Comparison of ENCODE assay signal across 8 cellular contexts in the genomic region with DNA sequence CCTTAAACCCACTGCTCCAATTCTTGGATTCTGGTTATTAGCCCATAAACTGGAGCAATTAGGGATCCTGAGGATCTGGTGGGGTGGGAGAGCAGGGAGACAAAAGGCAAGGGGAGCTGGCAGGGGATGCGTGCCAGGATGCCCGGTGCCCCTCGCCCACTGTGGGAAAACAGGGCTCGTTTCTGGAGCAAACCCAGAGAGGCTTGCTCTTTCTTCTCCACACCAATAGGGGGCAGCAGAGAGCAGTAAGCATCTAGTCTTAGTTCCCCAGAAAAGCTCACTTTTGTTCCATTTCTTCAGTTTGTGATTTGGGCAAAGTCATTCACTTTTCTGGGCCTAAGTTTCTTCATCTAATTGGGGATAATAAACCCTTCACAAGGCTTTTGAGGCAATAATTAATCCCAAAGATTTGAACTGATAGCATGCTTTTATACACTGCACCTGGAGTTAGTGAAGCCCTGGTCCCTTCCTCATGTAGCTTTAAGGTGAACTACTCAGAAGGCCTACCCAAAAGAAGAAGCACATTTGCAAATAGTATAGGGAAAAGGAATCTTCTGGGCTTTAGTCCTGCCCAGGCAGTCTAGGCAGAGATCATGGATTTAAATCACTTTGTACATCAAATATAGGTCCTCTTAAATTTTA.
DNase-seq lines count a peak whose midpoint lies in the region; ATAC-seq and TF ChIP-seq lines count a peak whose summit lies in the region.

No MANE protein-coding gene starts in this region.

- H3K9me3 ChIP-seq in CD8-positive, alpha-beta T cell (ENCODE audit: low read length) = no peaks in the 10 kb centered on the region

- H3K4me3 ChIP-seq in CD8-positive, alpha-beta T cell (ENCODE audit: low read depth, low read length) = no peak overlapping the region

- H3K9me3 Mint-ChIP-seq in CD8-positive, alpha-beta T cell = no peaks in the 10 kb centered on the region
- no peaks in the 10 kb centered on the region for H3K9me3 Mint-ChIP-seq in activated CD4-positive, alpha-beta memory T cell treated with anti-CD3 and anti-CD28 coated beads, Interleukin-2, amount 10 ng/mL, durations not matched to agents 7 days and 5 days

- H3K4me3 Mint-ChIP-seq in CD8-positive, alpha-beta T cell = no peak overlapping the region
- no peak overlapping the region for H3K4me3 Mint-ChIP-seq in activated CD4-positive, alpha-beta memory T cell treated with anti-CD3 and anti-CD28 coated beads, Interleukin-2, amount 10 ng/mL, durations not matched to agents 7 days and 5 days

- CTCF ChIA-PET in CD8-positive, alpha-beta T cell (lab: Charles Lee) = interaction anchor here (0.6 to 2.0 kb wide), 10 partner anchors 9 to 1028 kb away, joined by 3 to 6 read pairs (median 4); no protein-coding TSS in a partner anchor
- CTCF ChIA-PET in activated CD4-positive, alpha-beta memory T cell treated with anti-CD3 and anti-CD28 coated beads, Interleukin-2, amount 10 ng/mL, durations not matched to agents 7 days and 5 days (lab: Charles Lee) = interaction anchor here (0.8 to 3.0 kb wide), 21 partner anchors 9 to 1209 kb away, joined by 3 to 20 read pairs (median 4); no protein-coding TSS in a partner anchor

- no peaks in the 10 kb centered on the region for H3K4me1 ChIP-seq in CD8-positive, alpha-beta T cell (ENCODE audit: insufficient read depth, low read length)

- no peak overlapping the region for H3K27ac Mint-ChIP-seq in CD8-positive, alpha-beta T cell
- H3K27ac Mint-ChIP-seq in activated CD4-positive, alpha-beta memory T cell treated with anti-CD3 and anti-CD28 coated beads, Interleukin-2, amount 10 ng/mL, durations not matched to agents 7 days and 5 days = no peak overlapping the region

- no peaks in the 10 kb centered on the region for H3K27me3 ChIP-seq in CD8-positive, alpha-beta T cell (ENCODE audit: insufficient read depth, low read length)

- peaks cover 5% of the 10 kb centered on the region for H3K4me1 Mint-ChIP-seq in CD8-positive, alpha-beta T cell (ENCODE audit: low read depth)
- peaks cover 5% of the 10 kb centered on the region for H3K4me1 Mint-ChIP-seq in activated CD4-positive, alpha-beta memory T cell treated with anti-CD3 and anti-CD28 coated beads, Interleukin-2, amount 10 ng/mL, durations not matched to agents 7 days and 5 days

- DNase-seq in CD8-positive, alpha-beta T cell = peak in 2 of 7 experiments; percentile 7 to 24
- peak; percentile 18 for DNase-seq in NCI-H2171 (lab: John Stamatoyannopoulos, UW)
- peak; percentile 31 for DNase-seq in activated CD4-positive, alpha-beta memory T cell treated with anti-CD3 and anti-CD28 coated beads, Interleukin-2, amount 10 ng/mL, durations not matched to agents 7 days and 5 days
- peak; percentile 39 for DNase-seq in germinal center (ENCODE audit: low spot score)
- DNase-seq in pons (ENCODE audit: low spot score) = peak; percentile 78
- no peak for DNase-seq in NK-92 treated with Interleukin-12 subunit alpha and Interleukin-12 subunit beta, amount 100 ng/mL, for 24 hours (lab: John Stamatoyannopoulos, UW)

- no peaks in the 10 kb centered on the region for H3K27me3 Mint-ChIP-seq in CD8-positive, alpha-beta T cell (ENCODE audit: low read depth)
- H3K27me3 Mint-ChIP-seq in activated CD4-positive, alpha-beta memory T cell treated with anti-CD3 and anti-CD28 coated beads, Interleukin-2, amount 10 ng/mL, durations not matched to agents 7 days and 5 days = no peaks in the 10 kb centered on the region

- H3K27ac ChIP-seq in CD8-positive, alpha-beta T cell (ENCODE audit: low read depth, low read length) = no peak overlapping the region

- intact Hi-C loops in CD8-positive, alpha-beta T cell (cut with DNase I, micrococcal nuclease) = no loop called here

- POLR2A ChIA-PET in CD8-positive, alpha-beta T cell (lab: Charles Lee) = no interaction called here
- POLR2A ChIA-PET in activated CD4-positive, alpha-beta memory T cell treated with anti-CD3 and anti-CD28 coated beads, Interleukin-2, amount 10 ng/mL, durations not matched to agents 7 days and 5 days (lab: Charles Lee) = no interaction called here

- no peaks in the 10 kb centered on the region for H3K36me3 ChIP-seq in CD8-positive, alpha-beta T cell (ENCODE audit: insufficient read depth, low read length)

- no peaks in the 10 kb centered on the region for H3K36me3 Mint-ChIP-seq in CD8-positive, alpha-beta T cell
- H3K36me3 Mint-ChIP-seq in activated CD4-positive, alpha-beta memory T cell treated with anti-CD3 and anti-CD28 coated beads, Interleukin-2, amount 10 ng/mL, durations not matched to agents 7 days and 5 days (ENCODE audit: low read depth) = no peaks in the 10 kb centered on the region

- no peak for ATAC-seq in CD8-positive, alpha-beta T cell
- peak; percentile 57 for ATAC-seq in GM19372 (IDR thresholded peaks at IDR 0.05; ENCODE audit: low read depth, unreplicated experiment)
- ATAC-seq in GM21360 (IDR thresholded peaks at IDR 0.05; ENCODE audit: unreplicated experiment) = no peak

- TF ChIP-seq CTCF in CD8-positive, alpha-beta T cell (IDR thresholded peaks at IDR 0.05) = peak; percentile 78
